ENCODE assay signal across 8 cellular contexts in genomic region chr17:14301761-14302401, GRCh38. TPM values are rescaled to one million over a fixed set of nuclear protein-coding genes. Genes with fewer than 3 reads are reported as not detected.
DNase-seq lines count a peak whose midpoint lies in the region; ATAC-seq, FAIRE-seq and TF ChIP-seq lines count a peak whose summit lies in the region.

No MANE protein-coding gene starts in this region.

- H3K9me3 Mint-ChIP-seq in activated CD8-positive, alpha-beta T cell treated with anti-CD3 and anti-CD28 coated beads for 36 hours, result no peaks in the 10 kb centered on the region
- H3K9me3 Mint-ChIP-seq in nephron progenitor cell, result no peaks in the 10 kb centered on the region

- no peaks in the 10 kb centered on the region for H3K36me3 ChIP-seq in GM06990 (ENCODE audit: control insufficient read depth, insufficient read depth, low read length)
- H3K36me3 ChIP-seq in HUES64 (ENCODE audit: insufficient read depth, low read length), result no peaks in the 10 kb centered on the region
- H3K36me3 ChIP-seq in endothelial cell of umbilical vein (ENCODE audit: control insufficient read depth in 2 of 2, extremely low read depth in 1 of 2, insufficient read depth in 2 of 2, low read length in 2 of 2), result no peaks in the 10 kb centered on the region
- no peaks in the 10 kb centered on the region for H3K36me3 ChIP-seq in urinary bladder (ENCODE audit: insufficient read depth)

- H3K79me2 ChIP-seq in endothelial cell of umbilical vein (ENCODE audit: control insufficient read depth, insufficient read depth, low read length), result no peaks in the 10 kb centered on the region

- no peaks in the 10 kb centered on the region for H3K9me3 ChIP-seq in HUES64 (ENCODE audit: insufficient read depth, low read depth, low read length)
- H3K9me3 ChIP-seq in endothelial cell of umbilical vein (replicated peaks; ENCODE audit: control insufficient read depth, insufficient read depth, low read length), result no peaks in the 10 kb centered on the region

- H3K36me3 Mint-ChIP-seq in activated CD8-positive, alpha-beta T cell treated with anti-CD3 and anti-CD28 coated beads for 36 hours (ENCODE audit: low read depth), result peaks cover 4% of the 10 kb centered on the region
- H3K36me3 Mint-ChIP-seq in nephron progenitor cell (ENCODE audit: low read depth), result no peaks in the 10 kb centered on the region

- no peaks in the 10 kb centered on the region for H3K9me1 ChIP-seq in endothelial cell of umbilical vein (replicated peaks; ENCODE audit: control insufficient read depth, extremely low read depth, insufficient read depth, low read length)

- dilution Hi-C loops in endothelial cell of umbilical vein (cut with MboI; ENCODE audit: extremely low pct_ligation_motif_present, low sequenced_read_pairs), result no loop called here

- no TSS peak for BruUV-seq in endothelial cell of umbilical vein (replicated peaks; lab: Mats Ljungman, UMichigan)

- H3K4me1 Mint-ChIP-seq in activated CD8-positive, alpha-beta T cell treated with anti-CD3 and anti-CD28 coated beads for 36 hours (ENCODE audit: low read depth), result peaks cover 55% of the 10 kb centered on the region
- peaks cover 68% of the 10 kb centered on the region for H3K4me1 Mint-ChIP-seq in nephron progenitor cell

- H3K4me3 Mint-ChIP-seq in activated CD8-positive, alpha-beta T cell treated with anti-CD3 and anti-CD28 coated beads for 36 hours, result peak overlapping the region; percentile 92
- H3K4me3 Mint-ChIP-seq in nephron progenitor cell, result peak overlapping the region; percentile 84

- WGBS in HUES64, result under 1% methylated on average over 56 of the region's 56 CpGs
- under 1% methylated on average over 56 of the region's 56 CpGs for WGBS in urinary bladder

- H2AFZ ChIP-seq in endothelial cell of umbilical vein (ENCODE audit: low read depth, low read length), result no peak overlapping the region

- peak overlapping the region; percentile 92 for H3K27ac Mint-ChIP-seq in activated CD8-positive, alpha-beta T cell treated with anti-CD3 and anti-CD28 coated beads for 36 hours
- H3K27ac Mint-ChIP-seq in nephron progenitor cell, result no peak overlapping the region

- DNase-seq in GM06990 (ENCODE audit: extremely low read depth, insufficient read length) (peak; percentile 43), endothelial cell of umbilical vein (ENCODE audit: low read depth, low spot score) (peak; percentile 10), nephron progenitor cell (no peak), NAMALWA (ENCODE audit: low spot score) (no peak), DMS53 treated with DMSO at 0.1 percent for 48 hours (lab: John Stamatoyannopoulos, UW; ENCODE audit: unreplicated experiment) (no peak)
- peak; percentile 78 for DNase-seq in activated CD8-positive, alpha-beta T cell treated with anti-CD3 and anti-CD28 coated beads for 36 hours

- no peak for TF ChIP-seq CTCF in GM06990 (IDR thresholded peaks at IDR 0.05; ENCODE audit: insufficient read depth, low read length, poor library complexity, severe bottlenecking)
- TF ChIP-seq CTCF in activated CD8-positive, alpha-beta T cell treated with anti-CD3 and anti-CD28 coated beads for 36 hours (IDR thresholded peaks at IDR 0.05), result no peak
- no peak for TF ChIP-seq CTCF in endothelial cell of umbilical vein (IDR thresholded peaks at IDR 0.05; ENCODE audit: extremely low read depth in 1 of 2, insufficient read depth in 1 of 2, low read depth in 1 of 2, low read length in 2 of 2)
- no peak for TF ChIP-seq CTCF in nephron progenitor cell (IDR thresholded peaks at IDR 0.05)

- H3K27me3 ChIP-seq in GM06990 (replicated peaks; ENCODE audit: control insufficient read depth, insufficient read depth, low read length) (no peaks in the 10 kb centered on the region; the same call in none of the 2 replicates), HUES64 (ENCODE audit: insufficient read depth, low read length) (peaks cover 93% of the 10 kb centered on the region), endothelial cell of umbilical vein (ENCODE audit: control insufficient read depth in 2 of 2, insufficient read depth in 2 of 2, low read length in 2 of 2) (peaks cover 63 to 91% of the 10 kb centered on the region in 2 experiments)

- no peaks in the 10 kb centered on the region for H4K20me1 ChIP-seq in endothelial cell of umbilical vein (replicated peaks; ENCODE audit: control insufficient read depth, extremely low read depth, insufficient read depth, low read length)

- H3K27ac ChIP-seq in HUES64 (ENCODE audit: low read depth, low read length), result no peak overlapping the region
- no peak overlapping the region for H3K27ac ChIP-seq in endothelial cell of umbilical vein (ENCODE audit: insufficient read depth, low read depth, low read length)
- peak overlapping the region; percentile 35 for H3K27ac ChIP-seq in urinary bladder (ENCODE audit: low read depth)

- FAIRE-seq in endothelial cell of umbilical vein (lab: Jason Lieb, UNC), result no peak

- H3K27me3 Mint-ChIP-seq in activated CD8-positive, alpha-beta T cell treated with anti-CD3 and anti-CD28 coated beads for 36 hours, result peaks cover 16% of the 10 kb centered on the region
- peaks cover 41% of the 10 kb centered on the region for H3K27me3 Mint-ChIP-seq in nephron progenitor cell (ENCODE audit: low read depth, poor library complexity)

- POLR2A ChIA-PET in activated CD8-positive, alpha-beta T cell treated with anti-CD3 and anti-CD28 coated beads for 36 hours (lab: Charles Lee), result interaction anchor here (0.5 to 2.4 kb wide), 22 partner anchors 11 to 1271 kb away, joined by 3 to 20 read pairs (median 4); partner anchors contain the start of gene COX10
- POLR2A ChIA-PET in endothelial cell of umbilical vein (lab: Charles Lee), result no interaction called here

- intact Hi-C loops in activated CD8-positive, alpha-beta T cell treated with anti-CD3 and anti-CD28 coated beads for 36 hours (cut with micrococcal nuclease), result loop anchor here (2.0 to 5.0 kb wide), 4 partner anchors 35 to 705 kb away; partner anchors contain the start of gene COX10
- intact Hi-C loops in endothelial cell of umbilical vein (cut with micrococcal nuclease), result loop anchor here (1.0 to 10.0 kb wide), 6 partner anchors 239 to 1271 kb away; no protein-coding TSS in a partner anchor

- H3K4me3 ChIP-seq in GM06990 (replicated peaks; ENCODE audit: low read depth, low read length) (peak overlapping the region; percentile 39), HUES64 (ENCODE audit: low read length) (peak overlapping the region; percentile 75), endothelial cell of umbilical vein (replicated peaks in 1 of 3; ENCODE audit: insufficient read depth in 1 of 3, low read depth in 1 of 3, low read length in 3 of 3) (no peak overlapping the region), urinary bladder (ENCODE audit: low read depth, low read length) (peak overlapping the region; percentile 74)

- peak; percentile 5 for ATAC-seq in activated CD8-positive, alpha-beta T cell treated with anti-CD3 and anti-CD28 coated beads for 36 hours

- peak overlapping the region; percentile 48 for H3K9ac ChIP-seq in HUES64 (ENCODE audit: low read depth, low read length)
- no peak overlapping the region for H3K9ac ChIP-seq in endothelial cell of umbilical vein (replicated peaks; ENCODE audit: extremely low read depth, insufficient read depth, low read length)

- CTCF ChIA-PET in activated CD8-positive, alpha-beta T cell treated with anti-CD3 and anti-CD28 coated beads for 36 hours (lab: Charles Lee), result interaction anchor here (0.7 to 3.0 kb wide), 27 partner anchors 8 to 708 kb away, joined by 3 to 14 read pairs (median 3); partner anchors contain the start of gene COX10
- CTCF ChIA-PET in endothelial cell of umbilical vein (lab: Charles Lee), result interaction anchor here (1.0 to 2.8 kb wide), 11 partner anchors 240 to 1272 kb away, joined by 3 to 66 read pairs (median 6); partner anchors contain the start of gene HS3ST3A1

- peaks cover 42% of the 10 kb centered on the region for H3K4me1 ChIP-seq in HUES64 (ENCODE audit: insufficient read depth, low read length)
- peaks cover 23% of the 10 kb centered on the region for H3K4me1 ChIP-seq in endothelial cell of umbilical vein (ENCODE audit: control insufficient read depth, extremely low read depth, insufficient read depth, low read length)
- no peaks in the 10 kb centered on the region for H3K4me1 ChIP-seq in urinary bladder (ENCODE audit: insufficient read depth)

- H3K4me2 ChIP-seq in endothelial cell of umbilical vein (ENCODE audit: insufficient read depth, low read length), result no peak overlapping the region

- TF ChIP-seq POLR2A in endothelial cell of umbilical vein (IDR thresholded peaks at IDR 0.05; ENCODE audit: low read depth, low read length), result no peak

TF ChIP-seq in endothelial cell of umbilical vein, 7 proteins besides CTCF, POLR2A, EP300 and RAD21:
- TF ChIP-seq FOS (IDR thresholded peaks at IDR 0.05; ENCODE audit: borderline replicate concordance, insufficient read depth, low read length) (no peak), GATA2 (IDR thresholded peaks at IDR 0.05; ENCODE audit: insufficient read depth, insufficient read length, low read depth, low read length) (no peak), MYC (IDR thresholded peaks at IDR 0.05; ENCODE audit: low read depth, low read length) (no peak)

RNA-seq across cellular contexts. Expression of gene HS3ST3B1, which starts 1.0 kb away (rescaled TPM):
- polyA plus RNA-seq in HUES64 (2013, experiment 1 of 2), result 5.8 TPM
- polyA plus RNA-seq in HUES64 (2013, experiment 2 of 2), result 5.2 TPM
- total RNA-seq in activated CD8-positive, alpha-beta T cell treated with anti-CD3 and anti-CD28 coated beads for 36 hours, result 1 to 10 TPM; 4.9 to 5.1 TPM
- total RNA-seq in endothelial cell of umbilical vein (not detected in 2 replicates), urinary bladder (2.4 TPM)
- polyA plus RNA-seq in endothelial cell of umbilical vein (not detected in 2 replicates), urinary bladder (2.9 TPM)
- not detected in 2 replicates for polyA plus RNA-seq in endothelial cell of umbilical vein (2011; cell fraction: cytosol; rRNA removed)
- not detected in 2 replicates for polyA plus RNA-seq in endothelial cell of umbilical vein (2011; cell fraction: nucleus; rRNA removed)
- not detected in 2 replicates for polyA plus RNA-seq in endothelial cell of umbilical vein (2012)
- 0.12 TPM in 1 of 2 replicates, not detected in the other for polyA minus RNA-seq in endothelial cell of umbilical vein
- polyA minus RNA-seq in endothelial cell of umbilical vein (2011; cell fraction: cytosol; rRNA and poly(A)+ RNA removed), result not detected
- polyA minus RNA-seq in endothelial cell of umbilical vein (2011; cell fraction: nucleus; rRNA and poly(A)+ RNA removed), result not detected in 2 replicates

Comparison
In these comparisons a context has a peak if more than half of its experiments do, and no peak if none do; other contexts are left out.
1. DNase-seq: peak in GM06990 (single experiment), activated CD8-positive, alpha-beta T cell treated with anti-CD3 and anti-CD28 coated beads for 36 hours (single experiment) and endothelial cell of umbilical vein (single experiment); none in nephron progenitor cell (single experiment), NAMALWA (single experiment) and DMS53 treated with DMSO at 0.1 percent for 48 hours (single experiment).
2. H3K4me3 ChIP-seq: peak in GM06990 (single experiment), HUES64 (single experiment) and urinary bladder (single experiment); none in endothelial cell of umbilical vein (0 of 3).